8 cellular contexts compared by ENCODE assay signal in genomic region chr14:70809238-70810214, GRCh38. TPM values are rescaled to one million over a fixed set of nuclear protein-coding genes. Genes with fewer than 3 reads are reported as not detected.
DNase-seq lines count a peak whose midpoint lies in the region; ATAC-seq and TF ChIP-seq lines count a peak whose summit lies in the region.

MAP3K9 (minus strand) TSS chr14:70809513; CDS start chr14:70809171, 342 bp downstream.

- intact Hi-C loops in right lobe of liver (cut with DNase I): loop anchor here (10.0 kb wide), 4 partner anchors 75 to 195 kb away; no protein-coding TSS in a partner anchor

- peak within 1 kb of the TSS in 2 of 3 donors; percentile 25 to 54 for H3K27ac ChIP-seq in right lobe of liver

- no peaks in the 10 kb centered on the region for H3K36me3 ChIP-seq in right lobe of liver

- TF ChIP-seq POLR2A in GM19193 (IDR thresholded peaks at IDR 0.05; ENCODE audit: extremely low read depth, insufficient read depth, insufficient read length) (peak; percentile 45), right lobe of liver (IDR thresholded peaks at IDR 0.05) (peak; percentile 54)

- ATAC-seq in HG03432 (IDR thresholded peaks at IDR 0.05; ENCODE audit: unreplicated experiment) (peak; percentile 92), right lobe of liver (peak; percentile 97 to 99 (median 98))

- TF ChIP-seq CTCF in right lobe of liver (IDR thresholded peaks at IDR 0.05): peak in 1 of 4 donors; percentile 19

- DNase-seq in Ammon's horn (ENCODE audit: low spot score) (peak; percentile 95), NCI-H460 (ENCODE audit: extremely low read depth, low read depth) (peak; percentile 73), cortex of kidney (lab: John Stamatoyannopoulos, UW) (peak; percentile 18), right lobe of liver (peak; percentile 96 to 99 (median 98))
- DNase-seq in activated CD4-positive, alpha-beta T cell treated with anti-CD3 and anti-CD28 coated beads for 48 hours: peak; percentile 94
- peak; percentile 82 to 92 for DNase-seq in stimulated activated CD4-positive, alpha-beta T cell treated with anti-CD3 and anti-CD28 coated beads, Interleukin-4, amount 100 ng/mL, for 4 hours

- H3K27me3 ChIP-seq in right lobe of liver: no peaks in the 10 kb centered on the region

- no peaks in the 10 kb centered on the region for H3K9me3 ChIP-seq in right lobe of liver

- WGBS in right lobe of liver (ENCODE audit: insufficient coverage, low coverage, low lambda C conversion rate, missing lambda C conversion rate): 0% methylated on average over 11 of the region's 88 CpGs

- peaks cover 0 to 6% (median 0%) of the 10 kb centered on the region in 4 donors for H3K4me1 ChIP-seq in right lobe of liver

- peak within 1 kb of the TSS; percentile 62 to 85 (median 81) for H3K4me3 ChIP-seq in right lobe of liver

RNA-seq across cellular contexts. Expression of gene MAP3K9, which starts in this region (rescaled TPM):
- 0.55 and 0.84 TPM in 2 replicates for total RNA-seq in NCI-H460 (2014; rRNA removed; shearing (Covaris generic))
- 0.01 and 0.82 TPM in 2 replicates for polyA plus RNA-seq in NCI-H460 (2014; cell fraction: nucleus; rRNA removed)
- total RNA-seq in right lobe of liver: 1 to 10 TPM; 2.0 to 3.6 (median 2.7) TPM

Comparison
In these comparisons a context has a peak if more than half of its experiments do, and no peak if none do; other contexts are left out.
1. Peak in every context shown above with its lines: DNase-seq, ATAC-seq, H3K4me3 ChIP-seq and H3K27ac ChIP-seq.
2. Peak in DNase-seq in NCI-H460; RNA of the gene not detected or under 1 TPM.
3. DNase-seq: peak in every context shown above with its lines; median percentile 98 in right lobe of liver; 95 in Ammon's horn; 94 in activated CD4-positive, alpha-beta T cell treated with anti-CD3 and anti-CD28 coated beads for 48 hours; 87 in stimulated activated CD4-positive, alpha-beta T cell treated with anti-CD3 and anti-CD28 coated beads, Interleukin-4, amount 100 ng/mL, for 4 hours; 73 in NCI-H460; 18 in cortex of kidney.